Comparison of ENCODE assay signal across 8 cellular contexts in the genomic region with DNA sequence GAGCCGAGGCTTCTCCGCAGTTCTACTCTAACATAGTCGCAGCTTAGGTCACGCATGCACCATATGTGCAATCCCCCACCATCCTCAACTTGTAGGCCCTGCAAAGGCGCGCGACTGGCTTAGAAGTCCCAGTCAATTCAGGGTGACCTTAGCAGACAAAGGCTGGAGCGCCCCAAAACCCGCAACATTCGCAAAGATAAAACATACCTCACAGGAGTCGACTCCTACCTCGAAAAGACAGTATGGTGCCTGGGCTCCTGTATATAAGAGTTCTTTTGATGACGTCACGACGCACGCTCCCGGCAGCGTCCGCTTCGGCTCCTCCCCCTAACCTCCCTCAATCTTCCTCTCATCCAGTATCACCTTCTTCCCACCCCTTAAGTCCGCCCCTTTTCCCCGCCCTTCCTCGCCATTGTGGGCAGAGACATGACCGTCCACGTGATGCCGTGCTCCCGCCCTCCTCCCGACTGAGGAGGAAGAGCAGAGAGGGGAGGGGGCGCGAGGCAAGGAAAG. TPM values are rescaled to one million over a fixed set of nuclear protein-coding genes. Genes with fewer than 3 reads are reported as not detected.
DNase-seq lines count a peak whose midpoint lies in the region; FAIRE-seq and TF ChIP-seq lines count a peak whose summit lies in the region.

Gene GAS5, minus strand, starts transcription at position 237 of the 513 bp plus-strand sequence.

- H3K4me1 ChIP-seq in stomach smooth muscle (ENCODE audit: control insufficient read depth, insufficient read depth, low read length), result peaks cover 6% of the 10 kb centered on the region

- no peaks in the 10 kb centered on the region for H3K9me3 Mint-ChIP-seq in neural crest cell

- DNase-seq in ELF-1 (ENCODE audit: low read depth, low spot score), result peak; percentile 99
- peak; percentile 76 for DNase-seq in H54 (ENCODE audit: insufficient read length, low spot score)
- peak; percentile 100 for DNase-seq in MG63
- DNase-seq in SHP77 treated with DMSO at 0.1 percent for 48 hours (lab: John Stamatoyannopoulos, UW), result peak; percentile 97
- DNase-seq in activated gamma-delta T cell treated with anti-CD3 and anti-CD28 coated beads, Interleukin-2, amount 50 U/mL, for 16 hours (ENCODE audit: low read depth), result peak; percentile 99
- DNase-seq in fibroblast of villous mesenchyme (ENCODE audit: low read depth), result peak; percentile 100
- peak; percentile 96 for DNase-seq in neural crest cell (ENCODE audit: low read depth, low spot score)

- peaks cover 8% of the 10 kb centered on the region for H3K27me3 Mint-ChIP-seq in neural crest cell (ENCODE audit: low read depth)

- H3K9me3 ChIP-seq in MG63 (no peaks in the 10 kb centered on the region), stomach smooth muscle (ENCODE audit: control insufficient read depth in 2 of 2, low read length in 2 of 2) (no peaks in the 10 kb centered on the region)

- TF ChIP-seq CTCF in fibroblast of villous mesenchyme (IDR thresholded peaks at IDR 0.05; ENCODE audit: insufficient read depth, low read depth, low read length) (no peak), neural crest cell (conservative IDR thresholded peaks at IDR 0.05) (no peak)

- peaks cover 51% of the 10 kb centered on the region for H3K36me3 ChIP-seq in MG63
- H3K36me3 ChIP-seq in stomach smooth muscle (ENCODE audit: control insufficient read depth in 2 of 2, insufficient read depth in 2 of 2, low read length in 2 of 2), result peaks cover 34% of the 10 kb centered on the region in 2 donors

- FAIRE-seq in H54 (lab: Jason Lieb, UNC), result peak; percentile 89

- H3K27ac ChIP-seq in stomach smooth muscle (ENCODE audit: low read length), result peak within 1 kb of the TSS; percentile 90

- H3K4me3 ChIP-seq in MG63 (peak within 1 kb of the TSS; percentile 83), fibroblast of villous mesenchyme (ENCODE audit: low read depth, low read length) (peak within 1 kb of the TSS; percentile 82), stomach smooth muscle (ENCODE audit: low read length in 2 of 2) (peak within 1 kb of the TSS; percentile 92 to 99)

- H3K4me1 Mint-ChIP-seq in neural crest cell, result peaks cover 62% of the 10 kb centered on the region

- peak within 1 kb of the TSS; percentile 100 for H3K4me3 Mint-ChIP-seq in neural crest cell

- H3K27me3 ChIP-seq in MG63, result no peaks in the 10 kb centered on the region
- H3K27me3 ChIP-seq in stomach smooth muscle (ENCODE audit: control insufficient read depth in 1 of 2, insufficient read depth in 2 of 2, low read length in 2 of 2), result no peaks in the 10 kb centered on the region

- H3K9ac ChIP-seq in stomach smooth muscle (ENCODE audit: low read length in 2 of 2), result peak within 1 kb of the TSS; percentile 73 to 80

- peaks cover 49% of the 10 kb centered on the region for H3K36me3 Mint-ChIP-seq in neural crest cell (ENCODE audit: low read depth)

- peak within 1 kb of the TSS; percentile 99 for H3K27ac Mint-ChIP-seq in neural crest cell (ENCODE audit: unreplicated experiment)

- peak; percentile 96 for TF ChIP-seq POLR2A in H54 (IDR thresholded peaks at IDR 0.05; ENCODE audit: low read depth, low read length)

RNA-seq across cellular contexts. Expression of gene GAS5, which starts in this region (rescaled TPM):
- 531 and 1,049 TPM in 2 replicates for total RNA-seq in MG63 (2014; rRNA removed; shearing (Covaris generic); ENCODE audit: low replicate concordance)
- total RNA-seq in fibroblast of villous mesenchyme (277 and 367 TPM in 2 replicates), neural crest cell (479 and 498 TPM in 2 replicates)

Comparison
In these comparisons a context has a peak if more than half of its experiments do, and no peak if none do; other contexts are left out.
1. Peak in every context shown above with its lines: DNase-seq, H3K4me3 ChIP-seq and H3K27ac ChIP-seq.